Comparison of ENCODE assay signal across 9 cellular contexts in genomic region chr5:132257131-132258101, GRCh38. TPM values are rescaled to one million over a fixed set of nuclear protein-coding genes. Genes with fewer than 3 reads are reported as not detected.
A peak's percentile ranks its signal among the peaks of the same experiment; 100 is the strongest.
DNase-seq lines count a peak whose midpoint lies in the region; ATAC-seq and TF ChIP-seq lines count a peak whose summit lies in the region.
"Had no signal": no experiment of that assay in that cellular context is flagged by ENCODE, and none has a peak within 500 bp of the region (broad histone marks: within the 10 kb centered on the region; RNA-seq: fewer than 3 reads in every experiment).

PDLIM4 (plus strand) TSS chr5:132257696; CDS start chr5:132257735, 39 bp downstream.

- H3K4me3 ChIP-seq in left lung (peak within 1 kb of the TSS; percentile 25 to 33), thoracic aorta (peak within 1 kb of the TSS; percentile 84)

- H3K9me3 Mint-ChIP-seq in chondrocyte (ENCODE audit: low read depth), result no peaks in the 10 kb centered on the region
- H3K9me3 Mint-ChIP-seq in activated CD8-positive, alpha-beta T cell treated with anti-CD3 and anti-CD28 coated beads, Interleukin-2, amount 10 ng/mL, durations not matched to agents 7 days and 5 days (ENCODE audit: insufficient read depth), result no peaks in the 10 kb centered on the region
- H3K9me3 Mint-ChIP-seq in activated T-helper 17 cell treated with anti-CD3 and anti-CD28 coated beads, Interleukin-2, amount 50 U/mL, for 72 hours, result no peaks in the 10 kb centered on the region

- peaks cover 59% of the 10 kb centered on the region for H3K4me1 Mint-ChIP-seq in chondrocyte (ENCODE audit: low read depth)
- H3K4me1 Mint-ChIP-seq in activated CD8-positive, alpha-beta T cell treated with anti-CD3 and anti-CD28 coated beads, Interleukin-2, amount 10 ng/mL, durations not matched to agents 7 days and 5 days (ENCODE audit: low read depth), result peaks cover 9% of the 10 kb centered on the region
- peaks cover 10% of the 10 kb centered on the region for H3K4me1 Mint-ChIP-seq in activated T-helper 17 cell treated with anti-CD3 and anti-CD28 coated beads, Interleukin-2, amount 50 U/mL, for 72 hours

- CTCF ChIA-PET in activated CD8-positive, alpha-beta T cell treated with anti-CD3 and anti-CD28 coated beads, Interleukin-2, amount 10 ng/mL, durations not matched to agents 7 days and 5 days (lab: Charles Lee), result no interaction called here

- H3K4me3 Mint-ChIP-seq in chondrocyte (ENCODE audit: unreplicated experiment), result peak within 1 kb of the TSS; percentile 81
- H3K4me3 Mint-ChIP-seq in activated CD8-positive, alpha-beta T cell treated with anti-CD3 and anti-CD28 coated beads, Interleukin-2, amount 10 ng/mL, durations not matched to agents 7 days and 5 days, result no peak within 1 kb of the TSS
- H3K4me3 Mint-ChIP-seq in activated T-helper 17 cell treated with anti-CD3 and anti-CD28 coated beads, Interleukin-2, amount 50 U/mL, for 72 hours, result no peak within 1 kb of the TSS

- TF ChIP-seq CTCF in chondrocyte (IDR thresholded peaks at IDR 0.05) (no peak), left lung (IDR thresholded peaks at IDR 0.05) (no peak), thoracic aorta (IDR thresholded peaks at IDR 0.05) (no peak)

- H3K27me3 ChIP-seq in left lung (peaks cover 0 to 24% of the 10 kb centered on the region in 2 donors), thoracic aorta (replicated peaks; ENCODE audit: insufficient read depth) (no peaks in the 10 kb centered on the region)

- H3K36me3 ChIP-seq in left lung (no peaks in the 10 kb centered on the region), thoracic aorta (no peaks in the 10 kb centered on the region)

- ATAC-seq in left lung (peak; percentile 38), thoracic aorta (ENCODE audit: insufficient number of reproducible peaks, low FRiP score, low read depth) (no peak), GM18909 (IDR thresholded peaks at IDR 0.05; ENCODE audit: poor library complexity, unreplicated experiment) (no peak)
- no peak for ATAC-seq in activated CD8-positive, alpha-beta T cell treated with anti-CD3 and anti-CD28 coated beads, Interleukin-2, amount 10 ng/mL, durations not matched to agents 7 days and 5 days
- ATAC-seq in activated T-helper 17 cell treated with anti-CD3 and anti-CD28 coated beads, Interleukin-2, amount 50 U/mL, for 72 hours (replicated peaks), result no peak

- H3K9me3 ChIP-seq in left lung, result no peaks in the 10 kb centered on the region
- H3K9me3 ChIP-seq in thoracic aorta, result no peaks in the 10 kb centered on the region

- H3K27me3 Mint-ChIP-seq in chondrocyte (ENCODE audit: low read depth), result no peaks in the 10 kb centered on the region
- peaks cover 19% of the 10 kb centered on the region for H3K27me3 Mint-ChIP-seq in activated CD8-positive, alpha-beta T cell treated with anti-CD3 and anti-CD28 coated beads, Interleukin-2, amount 10 ng/mL, durations not matched to agents 7 days and 5 days (ENCODE audit: low read depth)
- H3K27me3 Mint-ChIP-seq in activated T-helper 17 cell treated with anti-CD3 and anti-CD28 coated beads, Interleukin-2, amount 50 U/mL, for 72 hours, result peaks cover 7% of the 10 kb centered on the region

- peaks cover 8% of the 10 kb centered on the region for H3K36me3 Mint-ChIP-seq in chondrocyte (ENCODE audit: low read depth)
- H3K36me3 Mint-ChIP-seq in activated CD8-positive, alpha-beta T cell treated with anti-CD3 and anti-CD28 coated beads, Interleukin-2, amount 10 ng/mL, durations not matched to agents 7 days and 5 days (ENCODE audit: low read depth), result no peaks in the 10 kb centered on the region
- no peaks in the 10 kb centered on the region for H3K36me3 Mint-ChIP-seq in activated T-helper 17 cell treated with anti-CD3 and anti-CD28 coated beads, Interleukin-2, amount 50 U/mL, for 72 hours (ENCODE audit: low read depth)

- H3K27ac ChIP-seq in left lung (peak within 1 kb of the TSS in 1 of 2 donors; percentile 65), thoracic aorta (peak within 1 kb of the TSS; percentile 91 to 98)
- H3K27ac ChIP-seq: 22Rv1 had no signal

- intact Hi-C loops in left lung (cut with DNase I), result no loop called here

- DNase-seq in DMS53 (lab: John Stamatoyannopoulos, UW), result peak; percentile 64
- no peak for DNase-seq in DMS53 treated with DMSO at 0.1 percent for 48 hours (lab: John Stamatoyannopoulos, UW; ENCODE audit: unreplicated experiment)
- peak; percentile 87 for DNase-seq in chondrocyte (ENCODE audit: low spot score)
- DNase-seq in left lung, result no peak
- no peak for DNase-seq in thoracic aorta (ENCODE audit: low spot score)
- DNase-seq in activated CD8-positive, alpha-beta T cell treated with anti-CD3 and anti-CD28 coated beads, Interleukin-2, amount 10 ng/mL, durations not matched to agents 7 days and 5 days, result no peak

- H3K4me1 ChIP-seq in left lung (peaks cover 12 to 31% of the 10 kb centered on the region in 2 donors), thoracic aorta (ENCODE audit: control insufficient read depth in 1 of 2, low read depth in 2 of 2) (peaks cover 33 to 70% of the 10 kb centered on the region in 2 donors)

- H3K27ac Mint-ChIP-seq in chondrocyte (ENCODE audit: unreplicated experiment), result peak within 1 kb of the TSS; percentile 91
- H3K27ac Mint-ChIP-seq in activated CD8-positive, alpha-beta T cell treated with anti-CD3 and anti-CD28 coated beads, Interleukin-2, amount 10 ng/mL, durations not matched to agents 7 days and 5 days, result no peak within 1 kb of the TSS
- no peak within 1 kb of the TSS for H3K27ac Mint-ChIP-seq in activated T-helper 17 cell treated with anti-CD3 and anti-CD28 coated beads, Interleukin-2, amount 50 U/mL, for 72 hours

- POLR2A ChIA-PET in activated CD8-positive, alpha-beta T cell treated with anti-CD3 and anti-CD28 coated beads, Interleukin-2, amount 10 ng/mL, durations not matched to agents 7 days and 5 days (lab: Charles Lee), result no interaction called here

RNA-seq across cellular contexts. Expression of gene PDLIM4, which starts in this region (rescaled TPM):
- 55.1 to 97.8 TPM (median 59.2 TPM) in 3 replicates for total RNA-seq in chondrocyte
- total RNA-seq in left lung, result 10 to 100 TPM in 1 of 2 donors, 1 to 10 TPM in 1; 7.7 to 13.5 TPM
- 10 to 100 TPM; 50.6 to 81.0 TPM for total RNA-seq in thoracic aorta
- total RNA-seq in activated CD8-positive, alpha-beta T cell treated with anti-CD3 and anti-CD28 coated beads, Interleukin-2, amount 10 ng/mL, durations not matched to agents 7 days and 5 days, result not detected
- not detected for total RNA-seq in activated T-helper 17 cell treated with anti-CD3 and anti-CD28 coated beads, Interleukin-2, amount 50 U/mL, for 72 hours

Comparison
In these comparisons a context has a peak if more than half of its experiments do, and no peak if none do; other contexts are left out.
1. RNA of gene PDLIM4 (total RNA-seq): 50.6 to 81.0 TPM in thoracic aorta, 55.1 to 97.8 TPM in chondrocyte and 7.7 to 13.5 TPM in left lung; not detected in activated CD8-positive, alpha-beta T cell treated with anti-CD3 and anti-CD28 coated beads, Interleukin-2, amount 10 ng/mL, durations not matched to agents 7 days and 5 days and not detected in activated T-helper 17 cell treated with anti-CD3 and anti-CD28 coated beads, Interleukin-2, amount 50 U/mL, for 72 hours; every median in the first group is over 4 times any median in the second.
2. DNase-seq: peak in DMS53 (single experiment) and chondrocyte (single experiment); none in DMS53 treated with DMSO at 0.1 percent for 48 hours (single experiment), left lung (0 of 2), thoracic aorta (single experiment) and activated CD8-positive, alpha-beta T cell treated with anti-CD3 and anti-CD28 coated beads, Interleukin-2, amount 10 ng/mL, durations not matched to agents 7 days and 5 days (single experiment).